ENCODE assay signal across 1 cellular context in the genomic region with DNA sequence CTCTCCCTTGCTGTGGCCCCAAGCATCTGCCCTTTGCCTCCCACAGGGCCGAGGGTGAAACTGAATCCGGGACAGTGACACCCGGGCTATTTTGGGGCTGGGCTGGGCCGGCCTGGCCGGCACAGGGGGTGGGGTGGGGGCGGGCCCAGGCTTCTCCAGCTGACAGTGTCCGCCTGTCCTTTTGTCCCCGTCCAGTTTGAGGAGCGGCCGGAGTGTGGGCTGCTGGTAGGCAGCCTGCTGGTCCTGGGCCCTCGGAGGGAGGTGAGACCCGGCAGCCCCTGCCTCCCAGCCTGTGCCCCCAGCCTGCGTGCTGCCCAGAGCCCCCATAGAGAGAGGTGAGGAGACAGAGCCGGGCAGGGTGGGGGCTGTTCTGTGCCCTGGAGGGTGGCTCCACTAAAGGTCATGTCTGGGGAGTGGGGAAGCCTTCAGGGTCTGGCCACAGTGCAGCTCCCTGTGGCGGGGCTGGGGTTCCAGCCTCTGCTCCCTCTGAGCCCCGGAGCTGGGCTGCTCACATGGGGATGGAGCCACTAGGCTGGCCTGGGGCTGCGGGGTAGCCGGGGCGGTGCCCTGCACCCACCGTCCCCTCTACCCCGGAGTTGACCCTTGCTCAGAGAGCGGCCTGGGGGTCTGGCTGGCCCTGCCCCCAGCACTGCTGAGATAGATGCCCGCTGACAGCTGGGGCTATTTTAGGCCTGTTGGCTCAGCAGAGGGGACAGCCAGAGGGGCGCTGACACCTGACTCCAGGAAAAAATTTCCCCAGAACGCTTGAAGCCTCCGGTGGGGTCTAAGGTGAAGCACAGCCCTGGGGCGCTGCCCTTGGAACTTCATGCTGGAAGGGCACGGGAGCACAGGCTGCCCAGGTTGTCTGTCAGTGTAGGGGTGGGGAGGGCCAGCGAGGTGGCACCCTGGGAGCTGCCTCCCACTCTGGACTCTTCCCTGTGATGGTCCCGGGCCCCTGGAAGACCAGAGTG.
TF ChIP-seq lines count a peak whose summit lies in the region.

A gene with protein sequence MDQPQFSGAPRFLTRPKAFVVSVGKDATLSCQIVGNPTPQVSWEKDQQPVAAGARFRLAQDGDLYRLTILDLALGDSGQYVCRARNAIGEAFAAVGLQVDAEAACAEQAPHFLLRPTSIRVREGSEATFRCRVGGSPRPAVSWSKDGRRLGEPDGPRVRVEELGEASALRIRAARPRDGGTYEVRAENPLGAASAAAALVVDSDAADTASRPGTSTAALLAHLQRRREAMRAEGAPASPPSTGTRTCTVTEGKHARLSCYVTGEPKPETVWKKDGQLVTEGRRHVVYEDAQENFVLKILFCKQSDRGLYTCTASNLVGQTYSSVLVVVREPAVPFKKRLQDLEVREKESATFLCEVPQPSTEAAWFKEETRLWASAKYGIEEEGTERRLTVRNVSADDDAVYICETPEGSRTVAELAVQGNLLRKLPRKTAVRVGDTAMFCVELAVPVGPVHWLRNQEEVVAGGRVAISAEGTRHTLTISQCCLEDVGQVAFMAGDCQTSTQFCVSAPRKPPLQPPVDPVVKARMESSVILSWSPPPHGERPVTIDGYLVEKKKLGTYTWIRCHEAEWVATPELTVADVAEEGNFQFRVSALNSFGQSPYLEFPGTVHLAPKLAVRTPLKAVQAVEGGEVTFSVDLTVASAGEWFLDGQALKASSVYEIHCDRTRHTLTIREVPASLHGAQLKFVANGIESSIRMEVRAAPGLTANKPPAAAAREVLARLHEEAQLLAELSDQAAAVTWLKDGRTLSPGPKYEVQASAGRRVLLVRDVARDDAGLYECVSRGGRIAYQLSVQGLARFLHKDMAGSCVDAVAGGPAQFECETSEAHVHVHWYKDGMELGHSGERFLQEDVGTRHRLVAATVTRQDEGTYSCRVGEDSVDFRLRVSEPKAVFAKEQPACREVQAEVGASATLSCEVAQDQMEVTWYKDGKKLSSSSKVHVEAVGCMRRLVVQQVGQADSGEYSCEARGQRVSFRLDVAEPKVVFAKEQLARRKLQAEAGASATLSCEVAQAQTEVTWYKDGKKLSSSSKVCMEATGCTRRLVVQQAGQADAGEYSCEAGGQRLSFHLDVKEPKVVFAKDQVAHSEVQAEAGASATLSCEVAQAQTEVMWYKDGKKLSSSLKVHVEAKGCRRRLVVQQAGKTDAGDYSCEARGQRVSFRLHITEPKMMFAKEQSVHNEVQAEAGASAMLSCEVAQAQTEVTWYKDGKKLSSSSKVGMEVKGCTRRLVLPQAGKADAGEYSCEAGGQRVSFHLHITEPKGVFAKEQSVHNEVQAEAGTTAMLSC (N-terminal part only) (plus strand): TSS at position 194 of the 971 bp plus-strand sequence. CDS start 3,740 bp downstream, outside the sequence.

TF ChIP-seq in GM23338, 12 proteins besides CTCF, POLR2A, EP300 and RAD21 (continued from another document):
- TF ChIP-seq, protein P1, sequence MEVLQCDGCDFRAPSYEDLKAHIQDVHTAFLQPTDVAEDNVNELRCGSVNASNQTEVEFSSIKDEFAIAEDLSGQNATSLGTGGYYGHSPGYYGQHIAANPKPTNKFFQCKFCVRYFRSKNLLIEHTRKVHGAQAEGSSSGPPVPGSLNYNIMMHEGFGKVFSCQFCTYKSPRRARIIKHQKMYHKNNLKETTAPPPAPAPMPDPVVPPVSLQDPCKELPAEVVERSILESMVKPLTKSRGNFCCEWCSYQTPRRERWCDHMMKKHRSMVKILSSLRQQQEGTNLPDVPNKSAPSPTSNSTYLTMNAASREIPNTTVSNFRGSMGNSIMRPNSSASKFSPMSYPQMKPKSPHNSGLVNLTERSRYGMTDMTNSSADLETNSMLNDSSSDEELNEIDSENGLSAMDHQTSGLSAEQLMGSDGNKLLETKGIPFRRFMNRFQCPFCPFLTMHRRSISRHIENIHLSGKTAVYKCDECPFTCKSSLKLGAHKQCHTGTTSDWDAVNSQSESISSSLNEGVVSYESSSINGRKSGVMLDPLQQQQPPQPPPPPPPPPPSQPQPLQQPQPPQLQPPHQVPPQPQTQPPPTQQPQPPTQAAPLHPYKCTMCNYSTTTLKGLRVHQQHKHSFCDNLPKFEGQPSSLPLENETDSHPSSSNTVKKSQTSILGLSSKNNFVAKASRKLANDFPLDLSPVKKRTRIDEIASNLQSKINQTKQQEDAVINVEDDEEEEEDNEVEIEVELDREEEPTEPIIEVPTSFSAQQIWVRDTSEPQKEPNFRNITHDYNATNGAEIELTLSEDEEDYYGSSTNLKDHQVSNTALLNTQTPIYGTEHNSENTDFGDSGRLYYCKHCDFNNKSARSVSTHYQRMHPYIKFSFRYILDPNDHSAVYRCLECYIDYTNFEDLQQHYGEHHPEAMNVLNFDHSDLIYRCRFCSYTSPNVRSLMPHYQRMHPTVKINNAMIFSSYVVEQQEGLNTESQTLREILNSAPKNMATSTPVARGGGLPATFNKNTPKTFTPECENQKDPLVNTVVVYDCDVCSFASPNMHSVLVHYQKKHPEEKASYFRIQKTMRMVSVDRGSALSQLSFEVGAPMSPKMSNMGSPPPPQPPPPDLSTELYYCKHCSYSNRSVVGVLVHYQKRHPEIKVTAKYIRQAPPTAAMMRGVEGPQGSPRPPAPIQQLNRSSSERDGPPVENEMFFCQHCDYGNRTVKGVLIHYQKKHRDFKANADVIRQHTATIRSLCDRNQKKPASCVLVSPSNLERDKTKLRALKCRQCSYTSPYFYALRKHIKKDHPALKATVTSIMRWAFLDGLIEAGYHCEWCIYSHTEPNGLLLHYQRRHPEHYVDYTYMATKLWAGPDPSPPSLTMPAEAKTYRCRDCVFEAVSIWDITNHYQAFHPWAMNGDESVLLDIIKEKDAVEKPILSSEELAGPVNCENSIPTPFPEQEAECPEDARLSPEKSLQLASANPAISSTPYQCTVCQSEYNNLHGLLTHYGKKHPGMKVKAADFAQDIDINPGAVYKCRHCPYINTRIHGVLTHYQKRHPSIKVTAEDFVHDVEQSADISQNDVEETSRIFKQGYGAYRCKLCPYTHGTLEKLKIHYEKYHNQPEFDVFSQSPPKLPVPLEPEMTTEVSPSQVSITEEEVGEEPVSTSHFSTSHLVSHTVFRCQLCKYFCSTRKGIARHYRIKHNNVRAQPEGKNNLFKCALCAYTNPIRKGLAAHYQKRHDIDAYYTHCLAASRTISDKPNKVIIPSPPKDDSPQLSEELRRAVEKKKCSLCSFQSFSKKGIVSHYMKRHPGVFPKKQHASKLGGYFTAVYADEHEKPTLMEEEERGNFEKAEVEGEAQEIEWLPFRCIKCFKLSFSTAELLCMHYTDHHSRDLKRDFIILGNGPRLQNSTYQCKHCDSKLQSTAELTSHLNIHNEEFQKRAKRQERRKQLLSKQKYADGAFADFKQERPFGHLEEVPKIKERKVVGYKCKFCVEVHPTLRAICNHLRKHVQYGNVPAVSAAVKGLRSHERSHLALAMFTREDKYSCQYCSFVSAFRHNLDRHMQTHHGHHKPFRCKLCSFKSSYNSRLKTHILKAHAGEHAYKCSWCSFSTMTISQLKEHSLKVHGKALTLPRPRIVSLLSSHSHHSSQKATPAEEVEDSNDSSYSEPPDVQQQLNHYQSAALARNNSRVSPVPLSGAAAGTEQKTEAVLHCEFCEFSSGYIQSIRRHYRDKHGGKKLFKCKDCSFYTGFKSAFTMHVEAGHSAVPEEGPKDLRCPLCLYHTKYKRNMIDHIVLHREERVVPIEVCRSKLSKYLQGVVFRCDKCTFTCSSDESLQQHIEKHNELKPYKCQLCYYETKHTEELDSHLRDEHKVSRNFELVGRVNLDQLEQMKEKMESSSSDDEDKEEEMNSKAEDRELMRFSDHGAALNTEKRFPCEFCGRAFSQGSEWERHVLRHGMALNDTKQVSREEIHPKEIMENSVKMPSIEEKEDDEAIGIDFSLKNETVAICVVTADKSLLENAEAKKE (CRISPR knock-in tag; IDR thresholded peaks at IDR 0.05): no peak
- TF ChIP-seq, protein P2, sequence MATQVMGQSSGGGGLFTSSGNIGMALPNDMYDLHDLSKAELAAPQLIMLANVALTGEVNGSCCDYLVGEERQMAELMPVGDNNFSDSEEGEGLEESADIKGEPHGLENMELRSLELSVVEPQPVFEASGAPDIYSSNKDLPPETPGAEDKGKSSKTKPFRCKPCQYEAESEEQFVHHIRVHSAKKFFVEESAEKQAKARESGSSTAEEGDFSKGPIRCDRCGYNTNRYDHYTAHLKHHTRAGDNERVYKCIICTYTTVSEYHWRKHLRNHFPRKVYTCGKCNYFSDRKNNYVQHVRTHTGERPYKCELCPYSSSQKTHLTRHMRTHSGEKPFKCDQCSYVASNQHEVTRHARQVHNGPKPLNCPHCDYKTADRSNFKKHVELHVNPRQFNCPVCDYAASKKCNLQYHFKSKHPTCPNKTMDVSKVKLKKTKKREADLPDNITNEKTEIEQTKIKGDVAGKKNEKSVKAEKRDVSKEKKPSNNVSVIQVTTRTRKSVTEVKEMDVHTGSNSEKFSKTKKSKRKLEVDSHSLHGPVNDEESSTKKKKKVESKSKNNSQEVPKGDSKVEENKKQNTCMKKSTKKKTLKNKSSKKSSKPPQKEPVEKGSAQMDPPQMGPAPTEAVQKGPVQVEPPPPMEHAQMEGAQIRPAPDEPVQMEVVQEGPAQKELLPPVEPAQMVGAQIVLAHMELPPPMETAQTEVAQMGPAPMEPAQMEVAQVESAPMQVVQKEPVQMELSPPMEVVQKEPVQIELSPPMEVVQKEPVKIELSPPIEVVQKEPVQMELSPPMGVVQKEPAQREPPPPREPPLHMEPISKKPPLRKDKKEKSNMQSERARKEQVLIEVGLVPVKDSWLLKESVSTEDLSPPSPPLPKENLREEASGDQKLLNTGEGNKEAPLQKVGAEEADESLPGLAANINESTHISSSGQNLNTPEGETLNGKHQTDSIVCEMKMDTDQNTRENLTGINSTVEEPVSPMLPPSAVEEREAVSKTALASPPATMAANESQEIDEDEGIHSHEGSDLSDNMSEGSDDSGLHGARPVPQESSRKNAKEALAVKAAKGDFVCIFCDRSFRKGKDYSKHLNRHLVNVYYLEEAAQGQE (IDR thresholded peaks at IDR 0.05; ENCODE audit: unreplicated experiment): no peak
- TF ChIP-seq POLR2AphosphoS5 (IDR thresholded peaks at IDR 0.05; ENCODE audit: low read depth) (no peak), ZNF114 (CRISPR knock-in tag; IDR thresholded peaks at IDR 0.05) (no peak), EZH2 (IDR thresholded peaks at IDR 0.05; ENCODE audit: low read depth, unreplicated experiment) (no peak)
- TF ChIP-seq, protein P3, sequence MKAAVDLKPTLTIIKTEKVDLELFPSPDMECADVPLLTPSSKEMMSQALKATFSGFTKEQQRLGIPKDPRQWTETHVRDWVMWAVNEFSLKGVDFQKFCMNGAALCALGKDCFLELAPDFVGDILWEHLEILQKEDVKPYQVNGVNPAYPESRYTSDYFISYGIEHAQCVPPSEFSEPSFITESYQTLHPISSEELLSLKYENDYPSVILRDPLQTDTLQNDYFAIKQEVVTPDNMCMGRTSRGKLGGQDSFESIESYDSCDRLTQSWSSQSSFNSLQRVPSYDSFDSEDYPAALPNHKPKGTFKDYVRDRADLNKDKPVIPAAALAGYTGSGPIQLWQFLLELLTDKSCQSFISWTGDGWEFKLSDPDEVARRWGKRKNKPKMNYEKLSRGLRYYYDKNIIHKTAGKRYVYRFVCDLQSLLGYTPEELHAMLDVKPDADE (IDR thresholded peaks at IDR 0.05): no peak
